ENCODE assay signal across 10 cellular contexts in the genomic region with DNA sequence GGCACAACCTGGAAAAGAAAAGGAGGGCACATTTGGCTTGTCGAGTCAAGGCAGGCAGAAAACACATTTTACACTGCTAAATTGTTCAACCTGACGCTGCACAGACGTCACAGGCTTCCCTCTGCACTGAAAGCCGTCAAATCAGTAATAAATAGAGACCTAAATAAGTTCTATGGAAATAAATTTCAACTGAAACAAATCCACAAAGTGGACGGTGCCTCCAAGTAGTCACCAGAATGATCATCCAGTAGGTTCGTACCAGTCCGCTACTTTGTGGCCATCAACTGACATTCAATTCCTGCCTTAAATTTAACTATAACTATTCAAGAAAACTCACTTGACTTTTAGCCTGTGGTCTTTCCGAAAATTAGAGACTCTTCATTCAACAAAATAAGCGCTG. TPM values are rescaled to one million over a fixed set of nuclear protein-coding genes. Genes with fewer than 3 reads are reported as not detected.
DNase-seq lines count a peak whose midpoint lies in the region; ATAC-seq and TF ChIP-seq lines count a peak whose summit lies in the region.
"Had no signal": no experiment of that assay in that cellular context is flagged by ENCODE, and none has a peak within 500 bp of the region (broad histone marks: within the 10 kb centered on the region; RNA-seq: fewer than 3 reads in every experiment).

No MANE protein-coding gene starts in this region.

- POLR2A ChIA-PET in SK-N-SH (lab: Yijun Ruan, JAX), result interaction anchor here (0.6 kb wide), 2 partner anchors 21 to 952 kb away, joined by 3 read pairs; no protein-coding TSS in a partner anchor

- no peaks in the 10 kb centered on the region for H4K20me1 ChIP-seq in SK-N-SH (ENCODE audit: insufficient read depth)

- intact Hi-C loops in left colon (cut with DNase I, micrococcal nuclease), result no loop called here

- no peak for TF ChIP-seq RAD21 in SK-N-SH (IDR thresholded peaks at IDR 0.05; ENCODE audit: low read length)

- no peak for TF ChIP-seq CTCF in SK-N-SH (IDR thresholded peaks at IDR 0.05)

- H3K4me1 Mint-ChIP-seq in activated naive CD8-positive, alpha-beta T cell treated with anti-CD3 and anti-CD28 coated beads, Interleukin-2, amount 50 U/mL, for 24 hours, result peaks cover 13% of the 10 kb centered on the region

- peak overlapping the region; percentile 78 for H3K4me3 Mint-ChIP-seq in activated naive CD8-positive, alpha-beta T cell treated with anti-CD3 and anti-CD28 coated beads, Interleukin-2, amount 50 U/mL, for 24 hours

- peak overlapping the region; percentile 90 for H2AFZ ChIP-seq in SK-N-SH (ENCODE audit: low read depth)

- no peaks in the 10 kb centered on the region for H3K27me3 Mint-ChIP-seq in activated naive CD8-positive, alpha-beta T cell treated with anti-CD3 and anti-CD28 coated beads, Interleukin-2, amount 50 U/mL, for 24 hours

- peak overlapping the region; percentile 46 for H3K27ac Mint-ChIP-seq in activated naive CD8-positive, alpha-beta T cell treated with anti-CD3 and anti-CD28 coated beads, Interleukin-2, amount 50 U/mL, for 24 hours

- H3K36me3 ChIP-seq in SK-N-SH (replicated peaks in 1 of 2; ENCODE audit: control insufficient read depth in 1 of 2, insufficient read depth in 2 of 2, low read length in 1 of 2), result no peaks in the 10 kb centered on the region

- peak overlapping the region; percentile 67 for H3K4me3 ChIP-seq in SK-N-SH (ENCODE audit: low read depth in 2 of 2, low read length in 1 of 2)

- H3K9me3 ChIP-seq in SK-N-SH, result no peaks in the 10 kb centered on the region

- H3K27me3 ChIP-seq in SK-N-SH (ENCODE audit: insufficient read depth), result no peaks in the 10 kb centered on the region

- H3K9ac ChIP-seq in SK-N-SH, result peak overlapping the region; percentile 52

- DNase-seq in SK-N-SH (no peak), left colon (no peak), substantia nigra (lab: John Stamatoyannopoulos, UW) (no peak), H4 (ENCODE audit: low spot score) (no peak)
- DNase-seq in activated naive CD8-positive, alpha-beta T cell treated with anti-CD3 and anti-CD28 coated beads, Interleukin-2, amount 50 U/mL, for 24 hours, result no peak
- DNase-seq: activated CD4-positive, alpha-beta T cell treated with anti-CD3 and anti-CD28 coated beads, Interleukin-2, amount 50 U/mL, for 4 hours had no signal

- 82% methylated on average over 9 of the region's 9 CpGs for WGBS in SK-N-SH (ENCODE audit: low lambda C conversion rate)

- CTCF ChIA-PET in SK-N-SH (lab: Yijun Ruan, JAX), result interaction anchor here (1.2 to 2.3 kb wide), 12 partner anchors 9 to 662 kb away, joined by 3 to 17 read pairs (median 5); no protein-coding TSS in a partner anchor

- ATAC-seq in SK-N-SH treated with all-trans-retinoic acid at 6 μM for 48 hours, result no peak
- ATAC-seq in activated naive CD8-positive, alpha-beta T cell treated with anti-CD3 and anti-CD28 coated beads, Interleukin-2, amount 50 U/mL, for 24 hours, result no peak
- peak; percentile 0 for ATAC-seq in left colon
- ATAC-seq in GM19328 (IDR thresholded peaks at IDR 0.05; ENCODE audit: unreplicated experiment), result no peak
- no peak for ATAC-seq in GM18511 (IDR thresholded peaks at IDR 0.05; ENCODE audit: unreplicated experiment)

- TF ChIP-seq EP300 in SK-N-SH (IDR thresholded peaks at IDR 0.05; ENCODE audit: borderline replicate concordance in 1 of 2, low read depth in 1 of 2, low read length in 1 of 2), result no peak

- no peak overlapping the region for H3K27ac ChIP-seq in SK-N-SH (ENCODE audit: low read depth in 2 of 2, low read length in 1 of 2)
- H3K27ac ChIP-seq in substantia nigra (ENCODE audit: low read depth, low read length, poor library complexity, severe bottlenecking), result peak overlapping the region; percentile 32
- H3K27ac ChIP-seq: 22Rv1 had no signal

- H3K36me3 Mint-ChIP-seq in activated naive CD8-positive, alpha-beta T cell treated with anti-CD3 and anti-CD28 coated beads, Interleukin-2, amount 50 U/mL, for 24 hours (ENCODE audit: low read depth), result peaks cover 7% of the 10 kb centered on the region

- H3K9me2 ChIP-seq in SK-N-SH, result no peaks in the 10 kb centered on the region

- H3K4me1 ChIP-seq in SK-N-SH (ENCODE audit: control insufficient read depth in 1 of 2, insufficient read depth in 2 of 2, low read depth in 1 of 2, low read length in 1 of 2), result peaks cover 0 to 10% of the 10 kb centered on the region in 2 experiments; a peak in 2 of 4 replicates

- no peaks in the 10 kb centered on the region for H3K79me2 ChIP-seq in SK-N-SH (ENCODE audit: insufficient read depth)

- H3F3A ChIP-seq in SK-N-SH (replicated peaks; ENCODE audit: insufficient read depth), result no peaks in the 10 kb centered on the region

- H3K4me2 ChIP-seq in SK-N-SH, result peak overlapping the region; percentile 80

- no peaks in the 10 kb centered on the region for H3K9me3 Mint-ChIP-seq in activated naive CD8-positive, alpha-beta T cell treated with anti-CD3 and anti-CD28 coated beads, Interleukin-2, amount 50 U/mL, for 24 hours

TF ChIP-seq in SK-N-SH, 30 proteins besides CTCF, POLR2A, EP300 and RAD21:
- TF ChIP-seq GABPA (IDR thresholded peaks at IDR 0.05; ENCODE audit: low read depth), result no peak
TF ChIP-seq in SK-N-SH: peak in this region for 0.

TF ChIP-seq in SK-N-SH treated with all-trans-retinoic acid at 6 μM for 48 hours, 23 proteins besides CTCF, POLR2A, EP300 and RAD21 (continues in another document):
- TF ChIP-seq TOX (CRISPR knock-in tag; IDR thresholded peaks at IDR 0.05; ENCODE audit: borderline replicate concordance) (no peak), CREB5 (CRISPR knock-in tag; IDR thresholded peaks at IDR 0.05; ENCODE audit: low read depth) (no peak), CSDC2 (CRISPR knock-in tag; IDR thresholded peaks at IDR 0.05) (no peak), OSR1 (CRISPR knock-in tag; IDR thresholded peaks at IDR 0.05) (no peak), ESRRG (CRISPR knock-in tag; IDR thresholded peaks at IDR 0.05) (no peak), TCF4 (CRISPR knock-in tag; IDR thresholded peaks at IDR 0.05; ENCODE audit: borderline replicate concordance) (no peak), ZNF8 (CRISPR knock-in tag; IDR thresholded peaks at IDR 0.05) (no peak), ISL1 (CRISPR knock-in tag; IDR thresholded peaks at IDR 0.05) (no peak), SNAI2 (CRISPR knock-in tag; IDR thresholded peaks at IDR 0.05) (no peak), GLIS3 (CRISPR knock-in tag; IDR thresholded peaks at IDR 0.05) (no peak), RARB (CRISPR knock-in tag; IDR thresholded peaks at IDR 0.05) (no peak), ZFP30 (CRISPR knock-in tag; IDR thresholded peaks at IDR 0.05) (no peak), ZNF70 (CRISPR knock-in tag; IDR thresholded peaks at IDR 0.05) (no peak)
- TF ChIP-seq, protein P1, sequence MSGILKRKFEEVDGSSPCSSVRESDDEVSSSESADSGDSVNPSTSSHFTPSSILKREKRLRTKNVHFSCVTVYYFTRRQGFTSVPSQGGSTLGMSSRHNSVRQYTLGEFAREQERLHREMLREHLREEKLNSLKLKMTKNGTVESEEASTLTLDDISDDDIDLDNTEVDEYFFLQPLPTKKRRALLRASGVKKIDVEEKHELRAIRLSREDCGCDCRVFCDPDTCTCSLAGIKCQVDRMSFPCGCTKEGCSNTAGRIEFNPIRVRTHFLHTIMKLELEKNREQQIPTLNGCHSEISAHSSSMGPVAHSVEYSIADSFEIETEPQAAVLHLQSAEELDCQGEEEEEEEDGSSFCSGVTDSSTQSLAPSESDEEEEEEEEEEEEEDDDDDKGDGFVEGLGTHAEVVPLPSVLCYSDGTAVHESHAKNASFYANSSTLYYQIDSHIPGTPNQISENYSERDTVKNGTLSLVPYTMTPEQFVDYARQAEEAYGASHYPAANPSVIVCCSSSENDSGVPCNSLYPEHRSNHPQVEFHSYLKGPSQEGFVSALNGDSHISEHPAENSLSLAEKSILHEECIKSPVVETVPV (CRISPR knock-in tag; IDR thresholded peaks at IDR 0.05), result no peak
- TF ChIP-seq, protein P2, sequence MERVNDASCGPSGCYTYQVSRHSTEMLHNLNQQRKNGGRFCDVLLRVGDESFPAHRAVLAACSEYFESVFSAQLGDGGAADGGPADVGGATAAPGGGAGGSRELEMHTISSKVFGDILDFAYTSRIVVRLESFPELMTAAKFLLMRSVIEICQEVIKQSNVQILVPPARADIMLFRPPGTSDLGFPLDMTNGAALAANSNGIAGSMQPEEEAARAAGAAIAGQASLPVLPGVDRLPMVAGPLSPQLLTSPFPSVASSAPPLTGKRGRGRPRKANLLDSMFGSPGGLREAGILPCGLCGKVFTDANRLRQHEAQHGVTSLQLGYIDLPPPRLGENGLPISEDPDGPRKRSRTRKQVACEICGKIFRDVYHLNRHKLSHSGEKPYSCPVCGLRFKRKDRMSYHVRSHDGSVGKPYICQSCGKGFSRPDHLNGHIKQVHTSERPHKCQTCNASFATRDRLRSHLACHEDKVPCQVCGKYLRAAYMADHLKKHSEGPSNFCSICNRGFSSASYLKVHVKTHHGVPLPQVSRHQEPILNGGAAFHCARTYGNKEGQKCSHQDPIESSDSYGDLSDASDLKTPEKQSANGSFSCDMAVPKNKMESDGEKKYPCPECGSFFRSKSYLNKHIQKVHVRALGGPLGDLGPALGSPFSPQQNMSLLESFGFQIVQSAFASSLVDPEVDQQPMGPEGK (CRISPR knock-in tag; IDR thresholded peaks at IDR 0.05; ENCODE audit: borderline replicate concordance), result no peak

RNA-seq across cellular contexts. Expression of gene NPVF, which starts 49.0 kb away (rescaled TPM):
- not detected in 2 replicates for polyA plus RNA-seq in SK-N-SH (2012; rRNA removed)
- not detected in 2 replicates for polyA plus RNA-seq in SK-N-SH (2012; cell fraction: cytosol; rRNA removed)
- polyA plus RNA-seq in SK-N-SH (2012; cell fraction: nucleus; rRNA removed), result not detected in 2 replicates
- total RNA-seq in left colon, result not detected
- not detected in 2 replicates for total RNA-seq in H4 (2014; rRNA removed; shearing (Covaris generic))

RNA-seq across cellular contexts. Expression of gene CYCS, which starts 54.3 kb away (rescaled TPM):
- 22.9 and 23.8 TPM in 2 replicates for polyA plus RNA-seq in SK-N-SH (2012; rRNA removed)
- polyA plus RNA-seq in SK-N-SH (2012; cell fraction: cytosol; rRNA removed), result 39.2 and 65.4 TPM in 2 replicates
- 5.1 and 12.5 TPM in 2 replicates for polyA plus RNA-seq in SK-N-SH (2012; cell fraction: nucleus; rRNA removed)
- 100 to 1,000 TPM; 337 to 391 TPM for total RNA-seq in left colon
- 338 and 389 TPM in 2 replicates for total RNA-seq in H4 (2014; rRNA removed; shearing (Covaris generic))
